In the genomic region with DNA sequence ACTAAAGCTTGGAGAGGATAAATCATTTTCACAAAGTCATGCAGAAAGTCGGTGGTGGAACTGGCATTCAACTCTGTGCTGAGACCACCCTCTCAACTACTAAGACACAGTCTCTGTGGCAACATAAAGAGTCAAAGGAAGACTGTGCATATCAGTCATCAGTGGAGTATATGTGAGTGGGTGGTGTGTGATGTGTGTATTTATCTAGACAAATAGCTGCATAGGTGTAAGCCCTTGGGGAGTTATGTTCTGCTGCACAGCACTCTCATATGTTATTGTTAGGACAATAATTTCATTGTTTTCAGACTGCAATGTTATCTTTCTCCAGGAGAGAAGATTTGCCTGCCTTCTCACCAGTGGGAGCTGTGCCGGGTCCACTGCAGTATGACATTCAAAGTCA, we compare ENCODE assay signal across 32 cellular contexts.
"Had no signal": no experiment of that assay in that cellular context is flagged by ENCODE, and none has a peak within 500 bp of the region (broad histone marks: within the 10 kb centered on the region; RNA-seq: fewer than 3 reads in every experiment).

No MANE protein-coding gene starts in this region.

- H3K9me3 ChIP-seq: ascending aorta, heart left ventricle had no signal

- H3K9me3 Mint-ChIP-seq: activated naive CD4-positive, alpha-beta T cell treated with anti-CD3 and anti-CD28 coated beads, Interleukin-2, amount 10 ng/mL, durations not matched to agents 7 days and 5 days; activated naive CD4-positive, alpha-beta T cell treated with anti-CD3 and anti-CD28 coated beads, Interleukin-2, amount 50 U/mL, for 72 hours; activated naive CD8-positive, alpha-beta T cell treated with anti-CD3 and anti-CD28 coated beads, Interleukin-2, amount 10 ng/mL, durations not matched to agents 7 days and 5 days; activated T-cell treated with anti-CD3 and anti-CD28 coated beads, Interleukin-2, amount 50 U/mL, for 24 hours; activated T-cell treated with anti-CD3 and anti-CD28 coated beads, Interleukin-2, amount 50 U/mL, for 72 hours; brain; central memory CD8-positive, alpha-beta T cell; endodermal cell; T-helper 2 cell treated with Interferon-gamma antibody and Interleukin-4, amounts not matched to agents 5 μg/mL and 100 μg/mL, for 36 hours had no signal

- H3K27ac ChIP-seq: ascending aorta, coronary artery, dorsolateral prefrontal cortex, heart left ventricle had no signal

- H3K36me3 Mint-ChIP-seq: activated naive CD4-positive, alpha-beta T cell treated with anti-CD3 and anti-CD28 coated beads, Interleukin-2, amount 10 ng/mL, durations not matched to agents 7 days and 5 days; activated naive CD4-positive, alpha-beta T cell treated with anti-CD3 and anti-CD28 coated beads, Interleukin-2, amount 50 U/mL, for 72 hours; activated naive CD8-positive, alpha-beta T cell treated with anti-CD3 and anti-CD28 coated beads, Interleukin-2, amount 10 ng/mL, durations not matched to agents 7 days and 5 days; brain had no signal

- H3K27me3 Mint-ChIP-seq: activated naive CD8-positive, alpha-beta T cell treated with anti-CD3 and anti-CD28 coated beads, Interleukin-2, amount 10 ng/mL, durations not matched to agents 7 days and 5 days; dendritic cell treated with granulocyte-macrophage colony-stimulating factor and Interleukin-4, amounts not matched to agents 40 ng/mL and 50 ng/mL, for 4 days had no signal

- H3K4me3 ChIP-seq: ascending aorta, coronary artery, dorsolateral prefrontal cortex, heart left ventricle had no signal

- FAIRE-seq: bronchial epithelial cell, frontal cortex had no signal

- ATAC-seq: esophagus mucosa, heart left ventricle, T-helper 17 cell had no signal

- H3K27me3 ChIP-seq: ascending aorta had no signal

- H3K4me3 Mint-ChIP-seq: activated naive CD4-positive, alpha-beta T cell treated with anti-CD3 and anti-CD28 coated beads, Interleukin-2, amount 10 ng/mL, durations not matched to agents 7 days and 5 days; activated naive CD8-positive, alpha-beta T cell treated with anti-CD3 and anti-CD28 coated beads, Interleukin-2, amount 10 ng/mL, durations not matched to agents 7 days and 5 days; activated T-cell treated with anti-CD3 and anti-CD28 coated beads, Interleukin-2, amount 50 U/mL, for 24 hours; activated T-cell treated with anti-CD3 and anti-CD28 coated beads, Interleukin-2, amount 50 U/mL, for 72 hours; brain; central memory CD8-positive, alpha-beta T cell; dendritic cell treated with granulocyte-macrophage colony-stimulating factor and Interleukin-4, amounts not matched to agents 40 ng/mL and 50 ng/mL, for 4 days; endodermal cell; T-helper 17 cell; T-helper 2 cell treated with Interferon-gamma antibody and Interleukin-4, amounts not matched to agents 5 μg/mL and 100 μg/mL, for 36 hours had no signal

- DNase-seq: activated CD4-positive, alpha-beta T cell treated with anti-CD3 and anti-CD28 coated beads for 48 hours; activated CD4-positive, alpha-beta T cell treated with anti-CD3 and anti-CD28 coated beads, Interleukin-2, amount 50 U/mL, for 1 hour; activated CD4-positive, alpha-beta T cell treated with anti-CD3 and anti-CD28 coated beads, Interleukin-2, amount 50 U/mL, for 48 hours; activated CD4-positive, CD25-positive, alpha-beta regulatory T cell; activated CD4-positive, CD25-positive, alpha-beta regulatory T cell treated with anti-CD3 and anti-CD28 coated beads, Interleukin-2, amount 50 U/mL, for 72 hours; activated CD8-positive, alpha-beta memory T cell treated with anti-CD3 and anti-CD28 coated beads, Interleukin-2, amount 50 U/mL, for 48 hours; activated gamma-delta T cell; activated naive CD4-positive, alpha-beta T cell; activated naive CD4-positive, alpha-beta T cell treated with anti-CD3 and anti-CD28 coated beads, Interleukin-2, amount 10 ng/mL, durations not matched to agents 7 days and 5 days; activated naive CD8-positive, alpha-beta T cell treated with anti-CD3 and anti-CD28 coated beads, Interleukin-2, amount 10 ng/mL, durations not matched to agents 7 days and 5 days; activated T-cell treated with anti-CD3 and anti-CD28 coated beads for 4 hours; activated T-cell treated with anti-CD3 and anti-CD28 coated beads, Interleukin-2, amount 50 U/mL, for 24 hours; activated T-cell treated with anti-CD3 and anti-CD28 coated beads, Interleukin-2, amount 50 U/mL, for 72 hours; dorsolateral prefrontal cortex; effector memory CD4-positive, alpha-beta T cell; endodermal cell; foreskin fibroblast; glutamatergic neuron; heart left ventricle; T-helper 1 cell; T-helper 17 cell; T1000 had no signal

- H3K36me3 ChIP-seq: ascending aorta, heart left ventricle had no signal

- H3K4me1 ChIP-seq: ascending aorta, heart left ventricle had no signal

- H3K27ac Mint-ChIP-seq: activated naive CD4-positive, alpha-beta T cell treated with anti-CD3 and anti-CD28 coated beads, Interleukin-2, amount 10 ng/mL, durations not matched to agents 7 days and 5 days; activated naive CD4-positive, alpha-beta T cell treated with anti-CD3 and anti-CD28 coated beads, Interleukin-2, amount 50 U/mL, for 72 hours; activated naive CD8-positive, alpha-beta T cell treated with anti-CD3 and anti-CD28 coated beads, Interleukin-2, amount 10 ng/mL, durations not matched to agents 7 days and 5 days; activated T-cell treated with anti-CD3 and anti-CD28 coated beads, Interleukin-2, amount 50 U/mL, for 24 hours; activated T-cell treated with anti-CD3 and anti-CD28 coated beads, Interleukin-2, amount 50 U/mL, for 72 hours; dendritic cell treated with granulocyte-macrophage colony-stimulating factor and Interleukin-4, amounts not matched to agents 40 ng/mL and 50 ng/mL, for 4 days; endodermal cell; T-helper 17 cell; T-helper 2 cell treated with Interferon-gamma antibody and Interleukin-4, amounts not matched to agents 5 μg/mL and 100 μg/mL, for 36 hours had no signal

- H3K4me1 Mint-ChIP-seq: activated naive CD4-positive, alpha-beta T cell treated with anti-CD3 and anti-CD28 coated beads, Interleukin-2, amount 10 ng/mL, durations not matched to agents 7 days and 5 days; activated naive CD8-positive, alpha-beta T cell treated with anti-CD3 and anti-CD28 coated beads, Interleukin-2, amount 10 ng/mL, durations not matched to agents 7 days and 5 days; central memory CD8-positive, alpha-beta T cell; T-helper 17 cell had no signal
